20 cellular contexts compared by ENCODE assay signal in the genomic region with DNA sequence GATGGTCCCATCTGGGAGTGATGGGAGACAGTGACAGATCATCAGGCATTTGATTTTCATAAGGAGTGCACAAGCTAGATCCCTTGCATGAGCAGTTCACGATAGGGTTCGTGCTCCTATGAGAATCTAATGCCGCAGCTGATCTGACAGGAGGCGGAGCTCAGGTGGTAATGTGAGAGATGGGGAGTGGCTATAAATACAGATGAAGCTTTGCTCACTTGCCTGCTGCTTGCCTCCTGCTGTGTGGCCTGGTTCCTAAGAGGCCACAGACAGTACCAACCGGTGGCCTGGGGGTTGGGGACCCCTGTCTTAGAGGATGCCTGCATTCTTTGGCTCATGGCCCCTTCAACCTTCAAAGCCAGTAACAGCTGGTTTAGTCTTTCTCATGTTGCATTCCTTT.
"Had no signal": no experiment of that assay in that cellular context is flagged by ENCODE, and none has a peak within 500 bp of the region (broad histone marks: within the 10 kb centered on the region; RNA-seq: fewer than 3 reads in every experiment).

No MANE protein-coding gene starts in this region.

- H3K4me3 Mint-ChIP-seq: T-cell; T-helper 1 cell treated with Interleukin-12 subunit alpha and Interleukin-12 subunit beta and Interleukin-4 antibody, amounts not matched to agents 30 μg/mL and 1 μg/mL, for 36 hours had no signal

- ATAC-seq: T-cell had no signal

- H3K4me2 ChIP-seq: SK-N-SH had no signal

- H3K9me2 ChIP-seq: SK-N-SH had no signal

- H3K9me3 Mint-ChIP-seq: T-helper 1 cell treated with Interleukin-12 subunit alpha and Interleukin-12 subunit beta and Interleukin-4 antibody, amounts not matched to agents 30 μg/mL and 1 μg/mL, for 36 hours had no signal

- H3K4me1 Mint-ChIP-seq: T-cell had no signal

- H3K9me3 ChIP-seq: SK-N-SH had no signal

- DNase-seq: Kasumi-1, KBM-7, MM.1S, NCI-H1105, NCI-H1417, NCI-H1436 treated with DMSO at 0.1 percent for 48 hours, NCI-H187, NCI-H2029, NCI-H2081 treated with DMSO at 0.1 percent for 48 hours, NCI-H2171 treated with DMSO at 0.1 percent for 48 hours, NCI-H345, NCI-H446 treated with DMSO at 0.1 percent for 48 hours, NCI-H510A treated with DMSO at 0.1 percent for 48 hours, NCI-H526, RPMI8226, SHP77, SK-N-SH, SW 1271, T-cell had no signal

- H3K27ac Mint-ChIP-seq: T-cell; T-helper 1 cell treated with Interleukin-12 subunit alpha and Interleukin-12 subunit beta and Interleukin-4 antibody, amounts not matched to agents 30 μg/mL and 1 μg/mL, for 36 hours had no signal

- H3K9ac ChIP-seq: SK-N-SH had no signal

- H3K36me3 Mint-ChIP-seq: T-cell had no signal
